In genomic region chr1:3834701-3835100, GRCh38 we compare ENCODE assay signal across 24 cellular contexts.
"Had no signal": no experiment of that assay in that cellular context is flagged by ENCODE, and none has a peak within 500 bp of the region (broad histone marks: within the 10 kb centered on the region; RNA-seq: fewer than 3 reads in every experiment).

No MANE protein-coding gene starts in this region.

- H3K4me3 ChIP-seq: heart right ventricle, hepatocyte, left lung, lower lobe of right lung, pancreas, prostate gland, spleen, testis, thyroid gland, transverse colon, upper lobe of left lung had no signal

- FAIRE-seq: keratinocyte, pancreas, small intestine, urothelium cell line had no signal

- H3K27ac ChIP-seq: heart right ventricle, hepatocyte, left lung, lower lobe of right lung, pancreas, prostate gland, testis, thyroid gland, transverse colon, upper lobe of left lung had no signal

- ATAC-seq: heart right ventricle; left colon; left lung; lower lobe of right lung; naive thymus-derived CD8-positive, alpha-beta T cell; pancreas; right cardiac atrium; sciatic nerve; stimulated activated effector memory CD8-positive, alpha-beta T cell treated with anti-CD3 and anti-CD28 coated beads, Interleukin-12 subunit alpha, Interleukin-12 subunit beta, amount 100 ng/mL, for 72 hours had no signal

- H3K9me3 ChIP-seq: pancreas, prostate gland, testis, thyroid gland, transverse colon had no signal

- DNase-seq: heart right ventricle; left colon; left lung; lower lobe of right lung; mammary epithelial cell; mesenchymal stem cell; naive thymus-derived CD8-positive, alpha-beta T cell; retina; right cardiac atrium; small intestine; spleen; stimulated activated CD4-positive, alpha-beta T cell treated with anti-CD3 and anti-CD28 coated beads, Interleukin-4, amount 100 ng/mL, for 24 hours; stimulated activated naive CD4-positive, alpha-beta T cell; testis; thyroid gland; transverse colon; upper lobe of left lung had no signal

- H3K4me1 ChIP-seq: heart right ventricle, left lung, lower lobe of right lung, pancreas, prostate gland, spleen, testis, thyroid gland, transverse colon, upper lobe of left lung had no signal
